30 cellular contexts compared by ENCODE assay signal in the genomic region with DNA sequence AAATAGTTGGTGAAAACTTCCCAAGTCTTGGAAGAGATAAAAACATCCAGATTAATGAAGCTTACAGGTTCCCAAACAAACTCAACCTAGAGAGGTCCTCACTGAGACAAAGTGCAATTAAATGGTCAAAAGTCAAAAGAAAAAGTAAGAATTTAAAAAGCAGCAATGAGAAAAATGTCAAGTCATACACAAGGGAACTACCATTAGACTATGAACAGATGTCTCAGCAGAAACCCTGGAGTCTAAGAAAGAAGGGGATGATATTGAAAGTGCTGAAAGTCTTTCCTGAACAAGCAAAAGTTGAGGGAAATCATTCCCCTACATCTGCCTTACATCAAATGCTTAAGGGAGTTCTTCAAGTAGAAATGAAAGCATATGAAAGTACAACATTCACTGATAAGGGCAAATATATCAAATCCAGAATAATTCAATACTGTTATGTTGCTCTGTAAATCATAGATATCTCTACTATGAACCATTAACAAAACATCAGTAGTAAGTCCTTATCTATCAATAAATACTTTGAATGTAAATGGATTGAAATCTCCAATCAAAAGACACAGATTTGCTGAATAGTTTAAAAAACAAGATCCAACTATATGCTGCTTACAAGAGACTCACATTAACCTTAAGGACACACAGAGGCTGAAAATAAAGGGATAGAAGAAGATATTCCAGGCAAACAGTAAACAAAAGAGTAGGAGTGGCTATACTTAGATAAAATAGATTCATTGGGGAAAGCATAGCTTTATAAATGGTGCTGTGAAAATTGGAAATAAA.
"Had no signal": no experiment of that assay in that cellular context is flagged by ENCODE, and none has a peak within 500 bp of the region (broad histone marks: within the 10 kb centered on the region; RNA-seq: fewer than 3 reads in every experiment).

No MANE protein-coding gene starts in this region.

- ATAC-seq: effector memory CD8-positive, alpha-beta T cell; esophagus mucosa; foreskin keratinocyte; gastrocnemius medialis; gastroesophageal sphincter; heart left ventricle; heart right ventricle had no signal

- DNase-seq: colonic mucosa; cortex of kidney; dermis blood vessel endothelial cell; dorsolateral prefrontal cortex; effector CD4-positive, alpha-beta T cell; effector CD8-positive, alpha-beta T cell; effector memory CD4-positive, alpha-beta T cell; effector memory CD8-positive, alpha-beta T cell; endodermal cell; erythroblast; esophagus squamous epithelium; foreskin fibroblast; foreskin keratinocyte; foreskin melanocyte; gastrocnemius medialis; glutamatergic neuron; head of caudate nucleus; heart left ventricle; heart right ventricle had no signal

- H3K4me3 ChIP-seq: colonic mucosa, coronary artery, dorsolateral prefrontal cortex, esophagus muscularis mucosa, esophagus squamous epithelium, gastrocnemius medialis, gastroesophageal sphincter, heart left ventricle, heart right ventricle, hepatocyte had no signal

- H3K27me3 Mint-ChIP-seq: dendritic cell treated with granulocyte-macrophage colony-stimulating factor and Interleukin-4, amounts not matched to agents 40 ng/mL and 50 ng/mL, for 4 days; effector memory CD8-positive, alpha-beta T cell had no signal

- H3K4me3 Mint-ChIP-seq: dendritic cell treated with granulocyte-macrophage colony-stimulating factor and Interleukin-4, amounts not matched to agents 40 ng/mL and 50 ng/mL, for 4 days; effector memory CD8-positive, alpha-beta T cell; endodermal cell had no signal

- H3K27ac Mint-ChIP-seq: dendritic cell treated with granulocyte-macrophage colony-stimulating factor and Interleukin-4, amounts not matched to agents 40 ng/mL and 50 ng/mL, for 4 days; effector memory CD8-positive, alpha-beta T cell; endodermal cell had no signal

- H3K4me1 Mint-ChIP-seq: endodermal cell had no signal

- H3K27me3 ChIP-seq: colonic mucosa, dorsolateral prefrontal cortex, esophagus muscularis mucosa, esophagus squamous epithelium, foreskin keratinocyte, gastrocnemius medialis, gastroesophageal sphincter, heart left ventricle, heart right ventricle, hepatocyte had no signal

- H2AFZ ChIP-seq: hepatocyte had no signal

- H3K27ac ChIP-seq: colonic mucosa, coronary artery, dorsolateral prefrontal cortex, epithelial cell of prostate, esophagus muscularis mucosa, esophagus squamous epithelium, foreskin keratinocyte, gastrocnemius medialis, gastroesophageal sphincter, heart left ventricle, heart right ventricle, hepatocyte had no signal

- H3K79me2 ChIP-seq: hepatocyte had no signal

- FAIRE-seq: colon, endometrium, endothelial cell of umbilical vein, frontal cortex had no signal

- H3K36me3 ChIP-seq: colonic mucosa, esophagus muscularis mucosa, esophagus squamous epithelium, gastrocnemius medialis, gastroesophageal sphincter, heart left ventricle, heart right ventricle had no signal

- H3K4me2 ChIP-seq: hepatocyte had no signal

- H3K9me3 ChIP-seq: colonic mucosa, gastrocnemius medialis had no signal

- H3K4me1 ChIP-seq: colonic mucosa, esophagus muscularis mucosa, esophagus squamous epithelium, foreskin keratinocyte, gastrocnemius medialis, gastroesophageal sphincter, heart left ventricle, heart right ventricle had no signal
